8 cellular contexts compared by ENCODE assay signal in genomic region chr6:136550330-136551071, GRCh38. TPM values are rescaled to one million over a fixed set of nuclear protein-coding genes. Genes with fewer than 3 reads are reported as not detected.
A peak's percentile ranks its signal among the peaks of the same experiment; 100 is the strongest.
DNase-seq lines count a peak whose midpoint lies in the region; ATAC-seq, FAIRE-seq and TF ChIP-seq lines count a peak whose summit lies in the region.

MAP7 (minus strand) TSS chr6:136550422; CDS start chr6:136550408, 14 bp downstream.

- H3K4me1 ChIP-seq in CD8-positive, alpha-beta memory T cell (ENCODE audit: insufficient read depth, low read length) = peaks cover 13% of the 10 kb centered on the region

- no peaks in the 10 kb centered on the region for H3K36me3 ChIP-seq in CD8-positive, alpha-beta memory T cell (ENCODE audit: insufficient read depth, low read length)

- no peak for FAIRE-seq in urothelium cell line (lab: Jason Lieb, UNC)

- H3K27ac Mint-ChIP-seq in CD8-positive, alpha-beta memory T cell = peak within 1 kb of the TSS in 5 of 8 donors; percentile 15 to 65 (median 55)
- H3K27ac Mint-ChIP-seq in activated naive CD4-positive, alpha-beta T cell treated with anti-CD3 and anti-CD28 coated beads, Interleukin-2, amount 50 U/mL, for 24 hours = no peak within 1 kb of the TSS

- peaks cover 23% of the 10 kb centered on the region for H3K27me3 ChIP-seq in CD8-positive, alpha-beta memory T cell (ENCODE audit: insufficient read depth, low read length, poor library complexity, severe bottlenecking)

- peaks cover 4 to 6% (median 4%) of the 10 kb centered on the region in 3 donors for H3K36me3 Mint-ChIP-seq in CD8-positive, alpha-beta memory T cell
- peaks cover 1% of the 10 kb centered on the region for H3K36me3 Mint-ChIP-seq in activated naive CD4-positive, alpha-beta T cell treated with anti-CD3 and anti-CD28 coated beads, Interleukin-2, amount 50 U/mL, for 24 hours

- CTCF ChIA-PET in CD8-positive, alpha-beta memory T cell (lab: Charles Lee) = interaction anchor here (0.8 to 3.3 kb wide), 7 partner anchors 9 to 1052 kb away, joined by 3 to 20 read pairs (median 3); no protein-coding TSS in a partner anchor

- H3K27ac ChIP-seq in CD8-positive, alpha-beta memory T cell (ENCODE audit: low read depth, low read length) = no peak within 1 kb of the TSS

- TF ChIP-seq CTCF in GM20000 (IDR thresholded peaks at IDR 0.05; ENCODE audit: extremely low read depth, missing control alignments) = peak; percentile 93

- no peaks in the 10 kb centered on the region for H3K9me3 Mint-ChIP-seq in CD8-positive, alpha-beta memory T cell
- no peaks in the 10 kb centered on the region for H3K9me3 Mint-ChIP-seq in activated naive CD4-positive, alpha-beta T cell treated with anti-CD3 and anti-CD28 coated beads, Interleukin-2, amount 50 U/mL, for 24 hours

- H3K4me3 Mint-ChIP-seq in CD8-positive, alpha-beta memory T cell = peak within 1 kb of the TSS; percentile 67 to 89 (median 74)
- peak within 1 kb of the TSS; percentile 74 for H3K4me3 Mint-ChIP-seq in activated naive CD4-positive, alpha-beta T cell treated with anti-CD3 and anti-CD28 coated beads, Interleukin-2, amount 50 U/mL, for 24 hours

- intact Hi-C loops in left cardiac atrium (cut with DNase I) = no loop called here
- intact Hi-C loops in posterior cingulate gyrus (cut with DNase I) = loop anchor here (2.0 kb wide), 1 partner anchor 262 kb away; the partner anchor contains the start of gene BCLAF1

- H3K4me1 Mint-ChIP-seq in CD8-positive, alpha-beta memory T cell = peaks cover 9 to 15% (median 14%) of the 10 kb centered on the region in 3 donors
- H3K4me1 Mint-ChIP-seq in activated naive CD4-positive, alpha-beta T cell treated with anti-CD3 and anti-CD28 coated beads, Interleukin-2, amount 50 U/mL, for 24 hours = peaks cover 5% of the 10 kb centered on the region

- no peaks in the 10 kb centered on the region for H3K9me3 ChIP-seq in CD8-positive, alpha-beta memory T cell (ENCODE audit: low read length)

- peak; percentile 43 to 72 (median 68) for DNase-seq in CD8-positive, alpha-beta memory T cell
- DNase-seq in GM20000 (ENCODE audit: low spot score) = peak; percentile 90
- DNase-seq in HT1080 (ENCODE audit: low read depth) = peak; percentile 30
- peak; percentile 69 for DNase-seq in SK-MEL-5 (ENCODE audit: low read depth, low spot score)
- peak; percentile 64 for DNase-seq in left cardiac atrium
- DNase-seq in posterior cingulate gyrus = peak; percentile 28 to 93 (median 50)
- peak; percentile 84 for DNase-seq in urothelium cell line (ENCODE audit: low spot score)

- ATAC-seq in left cardiac atrium = peak; percentile 87 to 95

- peak within 1 kb of the TSS; percentile 33 for H3K4me3 ChIP-seq in CD8-positive, alpha-beta memory T cell (ENCODE audit: low read length)

- peaks cover 19 to 37% of the 10 kb centered on the region in 2 donors for H3K27me3 Mint-ChIP-seq in CD8-positive, alpha-beta memory T cell
- peaks cover 25% of the 10 kb centered on the region for H3K27me3 Mint-ChIP-seq in activated naive CD4-positive, alpha-beta T cell treated with anti-CD3 and anti-CD28 coated beads, Interleukin-2, amount 50 U/mL, for 24 hours

- POLR2A ChIA-PET in CD8-positive, alpha-beta memory T cell (lab: Charles Lee) = no interaction called here

- in situ Hi-C loops in SK-MEL-5 (cut with HindIII; ENCODE audit: low pct_unique_long_range_greater_than_20kb, low sequenced_read_pairs) = no loop called here

RNA-seq across cellular contexts. Expression of gene MAP7, which starts in this region (rescaled TPM):
- total RNA-seq in CD8-positive, alpha-beta memory T cell = under 1 TPM; 0.50 to 0.51 TPM
- polyA plus RNA-seq in CD8-positive, alpha-beta memory T cell = 0.52 TPM
- 1.7 and 2.1 TPM in 2 replicates for total RNA-seq in HT1080 (2014; rRNA removed; shearing (Covaris generic))
- 1.3 and 1.6 TPM in 2 replicates for polyA plus RNA-seq in HT1080 (2015; cell fraction: cytosol; rRNA removed)
- polyA plus RNA-seq in HT1080 (2015; cell fraction: nucleus; rRNA removed) = 2.0 and 2.2 TPM in 2 replicates
- total RNA-seq in SK-MEL-5 (2014; rRNA removed; shearing (Covaris generic)) = 32.5 and 33.0 TPM in 2 replicates
- 20.2 and 23.7 TPM in 2 replicates for polyA plus RNA-seq in SK-MEL-5 (2015; cell fraction: cytosol; rRNA removed)
- 12.7 and 14.1 TPM in 2 replicates for polyA plus RNA-seq in SK-MEL-5 (2015; cell fraction: nucleus; rRNA removed)
- 1 to 10 TPM; 2.2 to 2.3 TPM for total RNA-seq in left cardiac atrium

Comparison
In these comparisons a context has a peak if more than half of its experiments do, and no peak if none do; other contexts are left out.
1. RNA of gene MAP7 (total RNA-seq): 32.5 to 33.0 TPM in SK-MEL-5; 2.2 to 2.3 TPM in left cardiac atrium, 1.7 to 2.1 TPM in HT1080 and 0.50 to 0.51 TPM in CD8-positive, alpha-beta memory T cell; every median in the first group is over 10 times any median in the second.
2. Peak in DNase-seq and H3K4me3 ChIP-seq in CD8-positive, alpha-beta memory T cell; RNA of the gene not detected or under 1 TPM.
3. DNase-seq: peak in every context shown above with its lines; median percentile 90 in GM20000; 84 in urothelium cell line; 69 in SK-MEL-5; 68 in CD8-positive, alpha-beta memory T cell; 64 in left cardiac atrium; 50 in posterior cingulate gyrus; 30 in HT1080.